In the genomic region with DNA sequence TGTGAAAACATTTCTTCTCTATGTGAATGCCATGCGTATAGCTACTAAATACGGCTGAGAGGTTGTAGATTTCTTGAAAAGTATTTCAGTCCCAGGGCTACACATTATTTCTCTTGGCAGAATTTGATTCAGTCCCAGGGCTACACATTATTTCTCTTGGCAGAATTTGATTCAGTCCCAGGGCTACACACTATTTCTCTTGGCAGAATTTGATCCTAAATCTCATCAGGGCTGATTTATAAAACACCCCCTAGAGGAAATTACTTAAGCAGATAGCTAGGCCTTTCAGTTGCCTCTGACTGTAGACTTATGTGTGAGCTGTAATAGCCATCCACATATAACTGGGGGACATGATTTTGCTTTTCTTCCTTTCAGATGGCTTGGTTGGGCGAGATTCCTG, we compare ENCODE assay signal across 1 cellular context.
TF ChIP-seq lines count a peak whose summit lies in the region.

No MANE protein-coding gene starts in this region.

TF ChIP-seq in endothelial cell of umbilical vein, 7 proteins besides CTCF, POLR2A, EP300 and RAD21 (continued from another document):
- no peak for TF ChIP-seq FOS (IDR thresholded peaks at IDR 0.05; ENCODE audit: borderline replicate concordance, insufficient read depth, low read length)
- no peak for TF ChIP-seq JUN (IDR thresholded peaks at IDR 0.05; ENCODE audit: borderline replicate concordance, insufficient read depth, insufficient read length, low read depth)
- TF ChIP-seq GATA2 (IDR thresholded peaks at IDR 0.05; ENCODE audit: insufficient read depth, insufficient read length, low read depth, low read length): no peak
- no peak for TF ChIP-seq MYC (IDR thresholded peaks at IDR 0.05; ENCODE audit: low read depth, low read length)
- no peak for TF ChIP-seq EZH2 (IDR thresholded peaks at IDR 0.05; ENCODE audit: borderline replicate concordance, low read depth, low read length, severe bottlenecking)
- TF ChIP-seq, protein P1, sequence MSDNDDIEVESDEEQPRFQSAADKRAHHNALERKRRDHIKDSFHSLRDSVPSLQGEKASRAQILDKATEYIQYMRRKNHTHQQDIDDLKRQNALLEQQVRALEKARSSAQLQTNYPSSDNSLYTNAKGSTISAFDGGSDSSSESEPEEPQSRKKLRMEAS (IDR thresholded peaks at IDR 0.05; ENCODE audit: insufficient read depth, insufficient read length): no peak
TF ChIP-seq in endothelial cell of umbilical vein: peak in this region for 0.
